ENCODE assay signal across 1 cellular context in the genomic region with DNA sequence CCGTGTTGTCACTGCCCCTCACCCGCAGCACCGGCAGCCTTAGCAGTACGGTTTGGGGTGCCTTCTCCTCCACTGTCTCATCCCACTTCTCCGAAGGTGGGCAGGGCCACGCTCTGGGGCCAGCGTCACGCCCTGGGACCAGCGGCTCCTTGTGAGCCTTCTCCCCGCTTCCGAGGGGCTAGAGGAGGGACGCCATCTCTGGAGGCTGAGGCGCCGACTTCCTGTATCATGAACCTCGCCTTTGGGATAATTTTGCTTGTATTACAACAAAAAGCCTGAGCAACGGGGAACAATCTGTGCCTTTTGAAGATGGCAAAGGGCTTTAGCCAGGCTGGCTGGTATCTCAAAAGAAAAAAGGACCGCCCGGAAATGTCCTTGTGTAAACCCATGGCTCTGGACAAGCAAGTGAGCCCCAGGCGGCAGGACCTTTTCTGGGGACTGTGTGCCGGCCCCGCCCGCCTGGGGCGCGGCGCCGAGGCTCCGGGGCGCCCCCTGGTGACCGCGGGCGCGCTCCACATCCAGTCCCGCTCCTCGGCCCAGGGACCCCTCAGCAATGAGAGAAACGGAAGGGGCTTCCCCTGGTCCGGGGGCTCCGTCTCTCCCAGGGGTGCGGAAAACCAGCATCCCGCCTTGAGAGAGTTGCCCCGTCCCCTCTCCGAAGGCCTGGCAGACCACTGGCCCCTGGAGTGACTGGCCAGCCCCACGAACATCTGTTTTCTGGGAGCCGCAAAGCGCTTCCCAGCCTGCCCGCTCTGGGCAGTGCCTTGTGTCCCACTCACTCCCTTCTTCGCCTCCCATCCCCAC.
TF ChIP-seq lines count a peak whose summit lies in the region.

No MANE protein-coding gene starts in this region.

TF ChIP-seq in HepG2, 621 proteins besides CTCF, POLR2A, EP300 and RAD21 (continued from another document and continues in another):
- TF ChIP-seq, protein P1, sequence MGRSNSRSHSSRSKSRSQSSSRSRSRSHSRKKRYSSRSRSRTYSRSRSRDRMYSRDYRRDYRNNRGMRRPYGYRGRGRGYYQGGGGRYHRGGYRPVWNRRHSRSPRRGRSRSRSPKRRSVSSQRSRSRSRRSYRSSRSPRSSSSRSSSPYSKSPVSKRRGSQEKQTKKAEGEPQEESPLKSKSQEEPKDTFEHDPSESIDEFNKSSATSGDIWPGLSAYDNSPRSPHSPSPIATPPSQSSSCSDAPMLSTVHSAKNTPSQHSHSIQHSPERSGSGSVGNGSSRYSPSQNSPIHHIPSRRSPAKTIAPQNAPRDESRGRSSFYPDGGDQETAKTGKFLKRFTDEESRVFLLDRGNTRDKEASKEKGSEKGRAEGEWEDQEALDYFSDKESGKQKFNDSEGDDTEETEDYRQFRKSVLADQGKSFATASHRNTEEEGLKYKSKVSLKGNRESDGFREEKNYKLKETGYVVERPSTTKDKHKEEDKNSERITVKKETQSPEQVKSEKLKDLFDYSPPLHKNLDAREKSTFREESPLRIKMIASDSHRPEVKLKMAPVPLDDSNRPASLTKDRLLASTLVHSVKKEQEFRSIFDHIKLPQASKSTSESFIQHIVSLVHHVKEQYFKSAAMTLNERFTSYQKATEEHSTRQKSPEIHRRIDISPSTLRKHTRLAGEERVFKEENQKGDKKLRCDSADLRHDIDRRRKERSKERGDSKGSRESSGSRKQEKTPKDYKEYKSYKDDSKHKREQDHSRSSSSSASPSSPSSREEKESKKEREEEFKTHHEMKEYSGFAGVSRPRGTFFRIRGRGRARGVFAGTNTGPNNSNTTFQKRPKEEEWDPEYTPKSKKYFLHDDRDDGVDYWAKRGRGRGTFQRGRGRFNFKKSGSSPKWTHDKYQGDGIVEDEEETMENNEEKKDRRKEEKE (IDR thresholded peaks at IDR 0.05), result no peak
- TF ChIP-seq MAFK (conservative IDR thresholded peaks at IDR 0.05 in 1 of 2, IDR thresholded peaks at IDR 0.05 in 1 of 2; ENCODE audit: low read length in 2 of 2) (no peak), BRF2 (CRISPR knock-in tag; IDR thresholded peaks at IDR 0.05) (no peak), ZNF30 (CRISPR knock-in tag; IDR thresholded peaks at IDR 0.05) (no peak), FOXP1 (IDR thresholded peaks at IDR 0.05) (no peak), FOXP1 (CRISPR knock-in tag; IDR thresholded peaks at IDR 0.05) (no peak), KDM1A (CRISPR knock-in tag; IDR thresholded peaks at IDR 0.05) (no peak), ZBTB4 (CRISPR knock-in tag; IDR thresholded peaks at IDR 0.05; ENCODE audit: borderline replicate concordance) (no peak), ISL2 (CRISPR knock-in tag; IDR thresholded peaks at IDR 0.05) (no peak; the same call in 1 of the 2 replicates), ZNF562 (CRISPR knock-in tag; IDR thresholded peaks at IDR 0.05; ENCODE audit: borderline replicate concordance) (no peak), NFIC (IDR thresholded peaks at IDR 0.05; ENCODE audit: low read length) (no peak), MZF1 (CRISPR knock-in tag; IDR thresholded peaks at IDR 0.05; ENCODE audit: borderline replicate concordance) (no peak), ZNF713 (CRISPR knock-in tag; IDR thresholded peaks at IDR 0.05) (no peak), ARHGAP35 (CRISPR knock-in tag; IDR thresholded peaks at IDR 0.05; ENCODE audit: borderline replicate concordance) (no peak), CAMTA2 (CRISPR knock-in tag; IDR thresholded peaks at IDR 0.05; ENCODE audit: borderline replicate concordance) (no peak), HNRNPLL (IDR thresholded peaks at IDR 0.05; ENCODE audit: low read depth, low read length, poor library complexity, severe bottlenecking) (peak; percentile 38), ZNF414 (CRISPR knock-in tag; IDR thresholded peaks at IDR 0.05) (no peak), ARNT2 (CRISPR knock-in tag; IDR thresholded peaks at IDR 0.05; ENCODE audit: low read depth) (peak; percentile 61), PCBP1 (IDR thresholded peaks at IDR 0.05; ENCODE audit: borderline replicate concordance, low read depth, low read length) (peak; percentile 98), ZBTB10 (CRISPR knock-in tag; IDR thresholded peaks at IDR 0.05; ENCODE audit: borderline replicate concordance) (no peak), BHLHE40 (IDR thresholded peaks at IDR 0.05; ENCODE audit: low read length) (no peak), RBAK (CRISPR knock-in tag; IDR thresholded peaks at IDR 0.05) (no peak), ZNF383 (CRISPR knock-in tag; IDR thresholded peaks at IDR 0.05; ENCODE audit: borderline replicate concordance) (no peak), SIN3B (IDR thresholded peaks at IDR 0.05; ENCODE audit: low read length) (no peak), MAFF (IDR thresholded peaks at IDR 0.05; ENCODE audit: low read depth, low read length) (no peak), ZSCAN30 (CRISPR knock-in tag; IDR thresholded peaks at IDR 0.05) (no peak), ZFP82 (CRISPR knock-in tag; IDR thresholded peaks at IDR 0.05; ENCODE audit: borderline replicate concordance) (no peak), ZNF569 (CRISPR knock-in tag; IDR thresholded peaks at IDR 0.05; ENCODE audit: borderline replicate concordance) (no peak), PREB (CRISPR knock-in tag; IDR thresholded peaks at IDR 0.05) (no peak), ZNF879 (CRISPR knock-in tag; IDR thresholded peaks at IDR 0.05) (no peak), GRHL1 (CRISPR knock-in tag; conservative IDR thresholded peaks at IDR 0.05) (no peak), ZNF292 (CRISPR knock-in tag; IDR thresholded peaks at IDR 0.05; ENCODE audit: borderline replicate concordance, low read depth) (no peak)
- TF ChIP-seq, protein P2, sequence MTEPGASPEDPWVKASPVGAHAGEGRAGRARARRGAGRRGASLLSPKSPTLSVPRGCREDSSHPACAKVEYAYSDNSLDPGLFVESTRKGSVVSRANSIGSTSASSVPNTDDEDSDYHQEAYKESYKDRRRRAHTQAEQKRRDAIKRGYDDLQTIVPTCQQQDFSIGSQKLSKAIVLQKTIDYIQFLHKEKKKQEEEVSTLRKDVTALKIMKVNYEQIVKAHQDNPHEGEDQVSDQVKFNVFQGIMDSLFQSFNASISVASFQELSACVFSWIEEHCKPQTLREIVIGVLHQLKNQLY (CRISPR knock-in tag; IDR thresholded peaks at IDR 0.05), result no peak
- TF ChIP-seq, protein P3, sequence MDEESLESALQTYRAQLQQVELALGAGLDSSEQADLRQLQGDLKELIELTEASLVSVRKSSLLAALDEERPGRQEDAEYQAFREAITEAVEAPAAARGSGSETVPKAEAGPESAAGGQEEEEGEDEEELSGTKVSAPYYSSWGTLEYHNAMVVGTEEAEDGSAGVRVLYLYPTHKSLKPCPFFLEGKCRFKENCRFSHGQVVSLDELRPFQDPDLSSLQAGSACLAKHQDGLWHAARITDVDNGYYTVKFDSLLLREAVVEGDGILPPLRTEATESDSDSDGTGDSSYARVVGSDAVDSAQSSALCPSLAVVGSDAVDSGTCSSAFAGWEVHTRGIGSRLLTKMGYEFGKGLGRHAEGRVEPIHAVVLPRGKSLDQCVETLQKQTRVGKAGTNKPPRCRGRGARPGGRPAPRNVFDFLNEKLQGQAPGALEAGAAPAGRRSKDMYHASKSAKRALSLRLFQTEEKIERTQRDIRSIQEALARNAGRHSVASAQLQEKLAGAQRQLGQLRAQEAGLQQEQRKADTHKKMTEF (CRISPR knock-in tag; IDR thresholded peaks at IDR 0.05), result peak; percentile 63; the same call in 1 of the 2 replicates
